20 cellular contexts compared by ENCODE assay signal in the genomic region with DNA sequence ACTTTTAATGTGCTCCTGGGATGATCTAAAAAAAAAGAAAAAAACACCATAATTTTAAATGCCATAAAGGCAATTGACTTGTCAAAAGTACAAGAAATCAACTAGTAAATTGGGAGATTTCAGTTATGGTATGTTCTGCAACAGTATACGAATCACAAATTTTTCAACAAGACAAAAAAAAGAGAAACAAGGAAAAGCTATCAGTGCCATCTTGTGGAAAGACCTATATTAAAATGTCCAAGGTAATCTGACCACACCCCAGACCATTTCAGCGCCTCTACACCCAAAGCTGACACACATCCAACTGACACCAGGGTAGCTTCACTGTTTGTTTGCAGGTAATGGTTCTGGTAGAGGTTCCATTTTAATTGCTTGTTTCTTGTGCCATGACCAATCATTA. TPM values are rescaled to one million over a fixed set of nuclear protein-coding genes. Genes with fewer than 3 reads are reported as not detected.
DNase-seq lines count a peak whose midpoint lies in the region; ATAC-seq, FAIRE-seq and TF ChIP-seq lines count a peak whose summit lies in the region.
"Had no signal": no experiment of that assay in that cellular context is flagged by ENCODE, and none has a peak within 500 bp of the region (broad histone marks: within the 10 kb centered on the region; RNA-seq: fewer than 3 reads in every experiment).

No MANE protein-coding gene starts in this region.

- H2AFZ ChIP-seq in PC-3 (ENCODE audit: low read length): no peak overlapping the region

- H3K4me2 ChIP-seq in A549 (no peak overlapping the region), PC-3 (ENCODE audit: low read length) (no peak overlapping the region)

- peaks cover 15% of the 10 kb centered on the region for H3K27me3 ChIP-seq in PC-3 (ENCODE audit: low read length)
- H3K27me3 ChIP-seq: gastroesophageal sphincter, stomach, uterus had no signal

- BruUV-seq in PC-3 (replicated peaks; lab: Mats Ljungman, UMichigan): no TSS peak

- no peaks in the 10 kb centered on the region for H3K79me2 ChIP-seq in PC-3 (ENCODE audit: low read length)

- no peaks in the 10 kb centered on the region for H3K36me3 ChIP-seq in PC-3 (ENCODE audit: low read depth, low read length)
- H3K36me3 ChIP-seq: gastroesophageal sphincter, stomach, uterus had no signal

- CTCF ChIA-PET in A549 (lab: Yijun Ruan, JAX): interaction anchor here (1.0 to 7.7 kb wide), 8 partner anchors 23 to 643 kb away, joined by 3 to 82 read pairs (median 4); no protein-coding TSS in a partner anchor
- CTCF ChIA-PET in PC-3 (lab: Charles Lee): interaction anchor here (1.1 kb wide), 1 partner anchor 115 kb away, joined by 4 read pairs; no protein-coding TSS in a partner anchor

- H3K27ac ChIP-seq in A549 (no peak overlapping the region), PC-3 (ENCODE audit: low read length) (no peak overlapping the region)
- H3K27ac ChIP-seq: gastroesophageal sphincter, psoas muscle, stomach, uterus had no signal

- ATAC-seq in A549: no peak
- ATAC-seq in PC-3: no peak
- no peak for ATAC-seq in GM21528 (IDR thresholded peaks at IDR 0.05; ENCODE audit: low FRiP score, unreplicated experiment)
- ATAC-seq: gastroesophageal sphincter, psoas muscle had no signal

- H3K4me3 ChIP-seq in A549: no peak overlapping the region
- H3K4me3 ChIP-seq in PC-3 (ENCODE audit: low read length): no peak overlapping the region
- no peak overlapping the region for H3K4me3 ChIP-seq in choroid plexus epithelial cell (ENCODE audit: low read depth, low read length)
- H3K4me3 ChIP-seq: gastroesophageal sphincter, psoas muscle, stomach, uterus had no signal

- H4K20me1 ChIP-seq in PC-3 (ENCODE audit: low read length): no peaks in the 10 kb centered on the region

- no peaks in the 10 kb centered on the region for H3F3A ChIP-seq in PC-3 (ENCODE audit: low read length, unreplicated experiment)

- peaks cover 6% of the 10 kb centered on the region; the same call in 2 of the 3 replicates for H3K4me1 ChIP-seq in A549
- H3K4me1 ChIP-seq in PC-3 (ENCODE audit: insufficient read depth, low read length): peaks cover 14% of the 10 kb centered on the region
- H3K4me1 ChIP-seq: uterus had no signal

- peak; percentile 41; the same call in 2 of the 3 replicates for TF ChIP-seq CTCF in A549 (IDR thresholded peaks at IDR 0.05)
- peak; percentile 60 for TF ChIP-seq CTCF in PC-3 (conservative IDR thresholded peaks at IDR 0.05; ENCODE audit: low read depth, low read length)
- TF ChIP-seq CTCF in choroid plexus epithelial cell (conservative IDR thresholded peaks at IDR 0.05; ENCODE audit: low read depth, low read length): no peak

- POLR2A ChIA-PET in A549 (lab: Yijun Ruan, JAX) (no interaction called here), PC-3 (lab: Charles Lee; ENCODE audit: unreplicated experiment) (no interaction called here)

- intact Hi-C loops in PC-3 (cut with micrococcal nuclease): loop anchor here (5.0 to 10.0 kb wide), 4 partner anchors 563 to 641 kb away; no protein-coding TSS in a partner anchor

- no peak for DNase-seq in A549 (ENCODE audit: low read depth in 1 of 2, low spot score in 1 of 2)
- DNase-seq in HT1080 (ENCODE audit: low read depth): peak; percentile 30
- peak; percentile 55 for DNase-seq in PC-3
- DNase-seq in choroid plexus epithelial cell (ENCODE audit: low read depth): peak; percentile 8
- DNase-seq in stimulated activated CD4-positive, alpha-beta T cell treated with anti-CD3 and anti-CD28 coated beads, Interleukin-1b, Interleukin-23, amount 100 ng/mL, for 48 hours: no peak
- no peak for DNase-seq in effector CD8-positive, alpha-beta T cell (lab: John Stamatoyannopoulos, UW)
- no peak for DNase-seq in DMS153 (lab: John Stamatoyannopoulos, UW)
- DNase-seq: activated T-cell treated with anti-CD3 and anti-CD28 coated beads, Interleukin-2, amount 50 U/mL, for 1 hour; caudate nucleus; endodermal cell; NCI-H2081 treated with DMSO at 0.1 percent for 48 hours; NCI-H748 treated with DMSO at 0.1 percent for 48 hours; psoas muscle; SHP77; stimulated activated CD4-positive, alpha-beta T cell treated with anti-CD3 and anti-CD28 coated beads, Interleukin-12 subunit alpha, Interleukin-12 subunit beta, amount 100 ng/mL, for 4 hours; stomach; uterus had no signal

- no peak for TF ChIP-seq EP300 in A549 (IDR thresholded peaks at IDR 0.05)

- no peak overlapping the region for H3K9ac ChIP-seq in PC-3 (ENCODE audit: low read length)

- no peak for TF ChIP-seq POLR2A in A549 (IDR thresholded peaks at IDR 0.05; ENCODE audit: low read length)

- TF ChIP-seq RAD21 in A549 (conservative IDR thresholded peaks at IDR 0.05 in 1 of 2, IDR thresholded peaks at IDR 0.05 in 1 of 2): peak; percentile 51 to 60

- no peaks in the 10 kb centered on the region for H3K9me2 ChIP-seq in PC-3 (replicated peaks; ENCODE audit: low read length)

- no peak for FAIRE-seq in A549 (lab: Jason Lieb, UNC)

- H3K9me3 ChIP-seq in A549 (0 out of 3 replicates have a peak, but pooled peaks cover 3% of the 10 kb centered on the region), PC-3 (ENCODE audit: low read length) (no peaks in the 10 kb centered on the region)
- H3K9me3 ChIP-seq: gastroesophageal sphincter, psoas muscle, stomach, uterus had no signal

- WGBS in A549 (ENCODE audit: missing lambda C conversion rate): 41% methylated on average over 2 of the region's 2 CpGs

TF ChIP-seq in A549, 52 proteins besides CTCF, POLR2A, EP300 and RAD21:
- TF ChIP-seq RARB (CRISPR knock-in tag; IDR thresholded peaks at IDR 0.05) (no peak), CBX2 (IDR thresholded peaks at IDR 0.05; ENCODE audit: borderline replicate concordance, low read depth) (no peak), SMC3 (IDR thresholded peaks at IDR 0.05) (peak; percentile 52; the same call in 2 of the 3 replicates), NPAS2 (CRISPR knock-in tag; IDR thresholded peaks at IDR 0.05; ENCODE audit: borderline replicate concordance) (no peak), HOXB13 (CRISPR knock-in tag; IDR thresholded peaks at IDR 0.05; ENCODE audit: low read depth) (no peak), EHMT2 (IDR thresholded peaks at IDR 0.05; ENCODE audit: low read depth) (no peak)
- TF ChIP-seq, protein P1, sequence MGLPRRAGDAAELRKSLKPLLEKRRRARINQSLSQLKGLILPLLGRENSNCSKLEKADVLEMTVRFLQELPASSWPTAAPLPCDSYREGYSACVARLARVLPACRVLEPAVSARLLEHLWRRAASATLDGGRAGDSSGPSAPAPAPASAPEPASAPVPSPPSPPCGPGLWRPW (IDR thresholded peaks at IDR 0.05): no peak

RNA-seq across cellular contexts. Expression of a gene that starts 5.0 kb away (rescaled TPM):
- polyA plus RNA-seq in A549 (2011; rRNA removed) (32.3 and 35.2 TPM in 2 replicates), A549 (2017; fragmentation: RNase III; extraction: RNeasy Plus Mini Kit Qiagen cat#74134 plus additional on column Dnase treatment) (56.7 to 60.1 TPM (median 57.0 TPM) in 3 replicates)
- 101 and 116 TPM in 2 replicates for polyA plus RNA-seq in A549 (2012; cell fraction: cytosol; rRNA removed)
- 57.3 and 78.1 TPM in 2 replicates for polyA plus RNA-seq in A549 (2012; cell fraction: nucleus; rRNA removed)
- 10.8 and 11.5 TPM in 2 replicates for polyA minus RNA-seq in A549 (2011; rRNA and poly(A)+ RNA removed)
- not detected in 2 replicates for total RNA-seq in HT1080 (2014; rRNA removed; shearing (Covaris generic))
- not detected in 2 replicates for polyA plus RNA-seq in HT1080 (2015; cell fraction: cytosol; rRNA removed)
- polyA plus RNA-seq in HT1080 (2015; cell fraction: nucleus; rRNA removed): not detected in 2 replicates
- total RNA-seq in PC-3 (2014; rRNA removed): 20.4 and 27.6 TPM in 2 replicates

RNA-seq across cellular contexts. Expression of a gene that starts 26.4 kb away (rescaled TPM):
- not detected in 2 replicates for polyA plus RNA-seq in A549 (2011; rRNA removed)
- polyA plus RNA-seq in A549 (2012; cell fraction: cytosol; rRNA removed): not detected in 2 replicates
- polyA plus RNA-seq in A549 (2012; cell fraction: nucleus; rRNA removed): 0.07 TPM in 1 of 2 replicates, not detected in the other
- not detected in 3 replicates for polyA plus RNA-seq in A549 (2017; fragmentation: RNase III; extraction: RNeasy Plus Mini Kit Qiagen cat#74134 plus additional on column Dnase treatment)
- polyA minus RNA-seq in A549 (2011; rRNA and poly(A)+ RNA removed): not detected in 2 replicates
- total RNA-seq in HT1080 (2014; rRNA removed; shearing (Covaris generic)): 0.33 and 1.5 TPM in 2 replicates
- not detected in 2 replicates for polyA plus RNA-seq in HT1080 (2015; cell fraction: cytosol; rRNA removed)
- polyA plus RNA-seq in HT1080 (2015; cell fraction: nucleus; rRNA removed): 0.14 and 0.68 TPM in 2 replicates
- total RNA-seq in PC-3 (2014; rRNA removed): not detected in 2 replicates
- total RNA-seq: endodermal cell, M059J, stomach had no signal
- polyA plus RNA-seq: stomach had no signal

RNA-seq across cellular contexts. Expression of a gene that starts 51.0 kb away (rescaled TPM):
- polyA plus RNA-seq in A549 (2011; rRNA removed): not detected in 2 replicates
- not detected in 2 replicates for polyA plus RNA-seq in A549 (2012; cell fraction: cytosol; rRNA removed)
- not detected in 2 replicates for polyA plus RNA-seq in A549 (2012; cell fraction: nucleus; rRNA removed)
- 0.07 TPM in 1 of 3 replicates, not detected in the others for polyA plus RNA-seq in A549 (2017; fragmentation: RNase III; extraction: RNeasy Plus Mini Kit Qiagen cat#74134 plus additional on column Dnase treatment)
- not detected in 2 replicates for polyA minus RNA-seq in A549 (2011; rRNA and poly(A)+ RNA removed)
- 0.40 TPM in 1 of 2 replicates, not detected in the other for total RNA-seq in HT1080 (2014; rRNA removed; shearing (Covaris generic))
- 0.03 and 0.07 TPM in 2 replicates for polyA plus RNA-seq in HT1080 (2015; cell fraction: cytosol; rRNA removed)
- 0.33 TPM in 1 of 2 replicates, not detected in the other for polyA plus RNA-seq in HT1080 (2015; cell fraction: nucleus; rRNA removed)
- not detected in 2 replicates for total RNA-seq in PC-3 (2014; rRNA removed)
- total RNA-seq: endodermal cell had no signal

Comparison
In these comparisons a context has a peak if more than half of its experiments do, and no peak if none do; other contexts are left out.
1. DNase-seq: peak in HT1080 (single experiment), PC-3 (single experiment) and choroid plexus epithelial cell (single experiment); none in A549 (0 of 2), stimulated activated CD4-positive, alpha-beta T cell treated with anti-CD3 and anti-CD28 coated beads, Interleukin-1b, Interleukin-23, amount 100 ng/mL, for 48 hours (single experiment), effector CD8-positive, alpha-beta T cell (single experiment) and DMS153 (single experiment).
2. RNA of a gene that starts 5.0 kb away (total RNA-seq): 20.4 to 27.6 TPM in PC-3; not detected in HT1080; every median in the first group is over 10 times any median in the second.